ENCODE assay signal across 23 cellular contexts in the genomic region with DNA sequence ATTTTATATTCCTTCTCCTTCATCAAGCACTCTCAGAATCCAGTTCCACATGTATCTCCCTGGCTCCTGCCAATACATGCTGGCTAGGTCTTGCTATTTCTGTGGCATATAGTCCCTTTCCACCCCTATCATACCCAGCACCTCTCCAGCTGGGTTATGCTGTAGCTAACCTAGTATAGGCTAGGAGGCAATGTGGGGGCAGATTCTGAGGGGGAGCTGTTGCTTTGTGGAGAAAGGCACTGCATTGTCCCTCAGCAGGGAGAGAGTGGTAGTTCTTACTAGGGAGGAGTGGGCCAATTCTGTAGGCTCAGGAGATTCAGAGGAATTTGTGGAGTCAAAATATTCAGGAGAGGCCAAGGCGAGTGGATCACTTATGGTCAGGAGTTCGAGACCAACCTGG.
"Had no signal": no experiment of that assay in that cellular context is flagged by ENCODE, and none has a peak within 500 bp of the region (broad histone marks: within the 10 kb centered on the region; RNA-seq: fewer than 3 reads in every experiment).

No MANE protein-coding gene starts in this region.

- H3K27me3 ChIP-seq: dorsolateral prefrontal cortex, heart left ventricle, ovary, right atrium auricular region, stomach, transverse colon, uterus had no signal

- H3K9me3 Mint-ChIP-seq: natural killer cell, neural crest cell had no signal

- H3K9me3 ChIP-seq: heart left ventricle, ovary, right atrium auricular region, stomach, thoracic aorta, transverse colon, uterus had no signal

- H3K4me1 Mint-ChIP-seq: mesothelial cell of epicardium, natural killer cell, neural crest cell had no signal

- H3K4me3 ChIP-seq: dorsolateral prefrontal cortex, heart left ventricle, ovary, right atrium auricular region, stomach, thoracic aorta, transverse colon, uterus had no signal

- H3K4me3 Mint-ChIP-seq: mesothelial cell of epicardium, natural killer cell, neural crest cell had no signal

- DNase-seq: cortex of kidney; dorsolateral prefrontal cortex; effector CD8-positive, alpha-beta T cell; heart left ventricle; hippocampal formation; islet precursor cell; mammary epithelial cell; natural killer cell; nucleus accumbens; ovary; small intestine; stimulated activated CD4-positive, alpha-beta T cell treated with anti-CD3 and anti-CD28 coated beads, Interleukin-12 subunit alpha, Interleukin-12 subunit beta, amount 100 ng/mL, for 4 hours; stimulated activated naive CD4-positive, alpha-beta T cell; stomach; substantia nigra; transverse colon; uterus had no signal

- H3K27ac Mint-ChIP-seq: mesothelial cell of epicardium, natural killer cell had no signal

- H3K36me3 ChIP-seq: ovary, right atrium auricular region, thoracic aorta, transverse colon, uterus had no signal

- H3K27ac ChIP-seq: dorsolateral prefrontal cortex, heart left ventricle, ovary, right atrium auricular region, stomach, thoracic aorta, transverse colon, uterus had no signal

- ATAC-seq: esophagus mucosa, heart left ventricle, left lobe of liver, natural killer cell had no signal

- H3K4me1 ChIP-seq: heart left ventricle, right atrium auricular region, stomach, transverse colon, uterus had no signal
